ENCODE assay signal across 20 cellular contexts in genomic region chr5:137828192-137828591, GRCh38. TPM values are rescaled to one million over a fixed set of nuclear protein-coding genes. Genes with fewer than 3 reads are reported as not detected.
"Had no signal": no experiment of that assay in that cellular context is flagged by ENCODE, and none has a peak within 500 bp of the region (broad histone marks: within the 10 kb centered on the region; RNA-seq: fewer than 3 reads in every experiment).

No MANE protein-coding gene starts in this region.

- H3K27ac Mint-ChIP-seq: activated CD4-positive, alpha-beta memory T cell treated with anti-CD3 and anti-CD28 coated beads, Interleukin-2, amount 10 ng/mL, durations not matched to agents 7 days and 5 days; activated naive CD4-positive, alpha-beta T cell treated with anti-CD3 and anti-CD28 coated beads, Interleukin-2, amount 50 U/mL, for 72 hours; immature natural killer cell; naive thymus-derived CD8-positive, alpha-beta T cell; T-helper 17 cell; WTC11 had no signal

- ATAC-seq: activated naive CD4-positive, alpha-beta T cell treated with anti-CD3 and anti-CD28 coated beads, Interleukin-2, amount 50 U/mL, for 72 hours; activated T-cell treated with anti-CD3 and anti-CD28 coated beads, Interleukin-2, amount 50 U/mL, for 4 hours; esophagus mucosa; left colon; naive thymus-derived CD8-positive, alpha-beta T cell; T-helper 17 cell; WTC11 had no signal

- H3K4me3 Mint-ChIP-seq: activated CD4-positive, alpha-beta memory T cell treated with anti-CD3 and anti-CD28 coated beads, Interleukin-2, amount 10 ng/mL, durations not matched to agents 7 days and 5 days; activated T-cell treated with anti-CD3 and anti-CD28 coated beads, Interleukin-2, amount 50 U/mL, for 4 hours; brain; central memory CD8-positive, alpha-beta T cell; immature natural killer cell; naive thymus-derived CD8-positive, alpha-beta T cell; T-helper 17 cell; WTC11 had no signal

- DNase-seq: activated CD4-positive, alpha-beta memory T cell treated with anti-CD3 and anti-CD28 coated beads, Interleukin-2, amount 10 ng/mL, durations not matched to agents 7 days and 5 days; activated CD4-positive, alpha-beta T cell treated with anti-CD3 and anti-CD28 coated beads for 4 hours; activated effector memory CD4-positive, alpha-beta T cell treated with Interleukin-2 at 50 U/mL for 16 hours; activated T-cell treated with anti-CD3 and anti-CD28 coated beads, Interleukin-2, amount 50 U/mL, for 4 hours; glutamatergic neuron; immature natural killer cell; left colon; naive thymus-derived CD8-positive, alpha-beta T cell; stimulated activated CD4-positive, alpha-beta T cell treated with anti-CD3 and anti-CD28 coated beads, Interleukin-1b, Interleukin-23, amount 100 ng/mL, for 48 hours; stomach; T-helper 17 cell had no signal

- H3K27ac ChIP-seq: neutrophil, stomach had no signal

- H3K36me3 Mint-ChIP-seq: activated naive CD4-positive, alpha-beta T cell treated with anti-CD3 and anti-CD28 coated beads, Interleukin-2, amount 50 U/mL, for 72 hours; brain; WTC11 had no signal

- H3K36me3 ChIP-seq: neutrophil, stomach had no signal

- H3K4me1 Mint-ChIP-seq: activated CD4-positive, alpha-beta memory T cell treated with anti-CD3 and anti-CD28 coated beads, Interleukin-2, amount 10 ng/mL, durations not matched to agents 7 days and 5 days; central memory CD8-positive, alpha-beta T cell; immature natural killer cell; naive thymus-derived CD8-positive, alpha-beta T cell; T-helper 17 cell had no signal

- H3K27me3 ChIP-seq: neutrophil, stomach had no signal

- H3K9me3 Mint-ChIP-seq: activated CD4-positive, alpha-beta memory T cell treated with anti-CD3 and anti-CD28 coated beads, Interleukin-2, amount 10 ng/mL, durations not matched to agents 7 days and 5 days; activated naive CD4-positive, alpha-beta T cell treated with anti-CD3 and anti-CD28 coated beads, Interleukin-2, amount 50 U/mL, for 72 hours had no signal

- H3K4me3 ChIP-seq: coronary artery, stomach had no signal

- H3K9me3 ChIP-seq: neutrophil had no signal

- H3K27me3 Mint-ChIP-seq: central memory CD8-positive, alpha-beta T cell; naive thymus-derived CD8-positive, alpha-beta T cell; T-helper 17 cell had no signal

RNA-seq across cellular contexts. Expression of gene MYOT, which starts 39.5 kb away (rescaled TPM):
- total RNA-seq: activated CD4-positive, alpha-beta memory T cell treated with anti-CD3 and anti-CD28 coated beads, Interleukin-2, amount 10 ng/mL, durations not matched to agents 7 days and 5 days; activated naive CD4-positive, alpha-beta T cell treated with anti-CD3 and anti-CD28 coated beads, Interleukin-2, amount 50 U/mL, for 72 hours; activated T-cell treated with anti-CD3 and anti-CD28 coated beads, Interleukin-2, amount 50 U/mL, for 4 hours; esophagus mucosa; lung microvascular endothelial cell; mononuclear cell; naive thymus-derived CD8-positive, alpha-beta T cell; T-helper 17 cell; WTC11 had no signal
